11 cellular contexts compared by ENCODE assay signal in the genomic region with DNA sequence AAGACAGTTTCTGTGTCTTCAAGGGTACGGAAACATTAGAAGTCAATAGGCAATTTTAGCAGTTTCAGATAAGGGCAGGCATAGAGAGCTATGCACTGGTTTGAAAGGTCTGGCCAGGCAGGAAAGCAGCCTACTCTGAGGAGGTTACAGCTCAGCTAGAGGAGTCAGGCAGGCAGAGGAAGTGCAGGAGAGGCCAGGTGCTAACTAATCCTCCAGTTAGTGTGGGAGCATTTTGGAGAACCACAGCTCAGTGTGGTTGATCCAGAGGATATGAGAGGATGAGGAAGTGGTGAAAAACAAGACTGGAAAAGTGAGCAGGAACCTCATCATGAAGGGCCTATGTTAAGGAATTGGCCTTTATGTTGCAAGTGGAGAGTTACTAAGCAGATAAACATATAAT.
DNase-seq lines count a peak whose midpoint lies in the region; ATAC-seq and TF ChIP-seq lines count a peak whose summit lies in the region.
"Had no signal": no experiment of that assay in that cellular context is flagged by ENCODE, and none has a peak within 500 bp of the region (broad histone marks: within the 10 kb centered on the region; RNA-seq: fewer than 3 reads in every experiment).

No MANE protein-coding gene starts in this region.

- H3K9me3 ChIP-seq in IMR-90 (ENCODE audit: control insufficient read depth, insufficient read depth, low read length) (no peaks in the 10 kb centered on the region), T-helper 17 cell (ENCODE audit: control insufficient read depth, low read length, poor library complexity, severe bottlenecking) (no peaks in the 10 kb centered on the region), heart right ventricle (no peaks in the 10 kb centered on the region), SK-N-SH (no peaks in the 10 kb centered on the region), Caco-2 (no peaks in the 10 kb centered on the region)

- H4K8ac ChIP-seq in IMR-90 (ENCODE audit: low read depth in 2 of 2, low read length in 2 of 2) = no peak overlapping the region

- no TSS peak for BruUV-seq in IMR-90 (replicated peaks; lab: Mats Ljungman, UMichigan)
- no TSS peak for BruUV-seq in Caco-2 (replicated peaks; lab: Mats Ljungman, UMichigan)

- H3K4ac ChIP-seq in IMR-90 (ENCODE audit: low read depth, low read length) = no peak overlapping the region

- peak; percentile 68 for ATAC-seq in activated naive CD8-positive, alpha-beta T cell treated with anti-CD3 and anti-CD28 coated beads, Interleukin-2, amount 10 ng/mL, durations not matched to agents 7 days and 5 days (ENCODE audit: low read depth)
- ATAC-seq in IMR-90 (ENCODE audit: low read depth) = no peak
- no peak for ATAC-seq in T-helper 17 cell
- ATAC-seq in heart right ventricle = no peak

- no peak overlapping the region for H3K56ac ChIP-seq in IMR-90 (ENCODE audit: extremely low read depth, insufficient read depth, low read length)

- H3K4me1 ChIP-seq in IMR-90 (ENCODE audit: control insufficient read depth, insufficient read depth, low read length) (peaks cover 1% of the 10 kb centered on the region), heart right ventricle (peaks cover 0 to 43% (median 6%) of the 10 kb centered on the region in 9 donors), SK-N-SH (ENCODE audit: control insufficient read depth in 1 of 2, insufficient read depth in 2 of 2, low read depth in 1 of 2, low read length in 1 of 2) (peaks cover 15 to 16% of the 10 kb centered on the region in 2 experiments; a peak in 3 of 4 replicates), Caco-2 (no peaks in the 10 kb centered on the region)

- H3K18ac ChIP-seq in IMR-90 (ENCODE audit: low read depth, low read length) = 0 out of 2 replicates have a peak overlapping the region, but pooled peaks have one; percentile 17

- H3K79me1 ChIP-seq in IMR-90 (ENCODE audit: low read depth in 1 of 2, low read length in 2 of 2) = no peaks in the 10 kb centered on the region

- H3F3A ChIP-seq in SK-N-SH (replicated peaks; ENCODE audit: insufficient read depth) = no peaks in the 10 kb centered on the region

- H2BK15ac ChIP-seq in IMR-90 (ENCODE audit: low read depth, low read length) = no peak overlapping the region

- no peaks in the 10 kb centered on the region for H3K27me3 Mint-ChIP-seq in activated naive CD8-positive, alpha-beta T cell treated with anti-CD3 and anti-CD28 coated beads, Interleukin-2, amount 10 ng/mL, durations not matched to agents 7 days and 5 days
- H3K27me3 Mint-ChIP-seq in activated naive CD8-positive, alpha-beta T cell treated with anti-CD3 and anti-CD28 coated beads for 36 hours = no peaks in the 10 kb centered on the region
- H3K27me3 Mint-ChIP-seq in T-helper 17 cell (no peaks in the 10 kb centered on the region), Caco-2 (ENCODE audit: insufficient read depth, unreplicated experiment) (peaks cover 12% of the 10 kb centered on the region)

- H4K91ac ChIP-seq in IMR-90 (ENCODE audit: insufficient read depth, low read depth, low read length) = no peak overlapping the region; the same call in 1 of the 2 replicates

- H3K27me3 ChIP-seq in IMR-90 (ENCODE audit: control insufficient read depth, insufficient read depth, low read length) (no peaks in the 10 kb centered on the region), heart right ventricle (no peaks in the 10 kb centered on the region), SK-N-SH (ENCODE audit: insufficient read depth) (no peaks in the 10 kb centered on the region), Caco-2 (replicated peaks; ENCODE audit: control insufficient read depth, insufficient read depth, low read length) (no peaks in the 10 kb centered on the region)

- H3K27ac ChIP-seq in IMR-90 (ENCODE audit: insufficient read depth, low read length) = no peak overlapping the region
- peak overlapping the region; percentile 58 for H3K27ac ChIP-seq in substantia nigra (ENCODE audit: low read depth, low read length, poor library complexity, severe bottlenecking)
- peak overlapping the region in 1 of 10 donors; percentile 18 for H3K27ac ChIP-seq in heart right ventricle
- H3K27ac ChIP-seq in SK-N-SH (ENCODE audit: low read depth in 2 of 2, low read length in 1 of 2) = peak overlapping the region in 1 of 2 experiments; percentile 2; a peak in 1 of 4 replicates
- H3K27ac ChIP-seq: GM23248 had no signal

- intact Hi-C loops in IMR-90 (cut with micrococcal nuclease) = loop anchor here (10.0 kb wide), 1 partner anchor 473 kb away; no protein-coding TSS in a partner anchor
- intact Hi-C loops in heart right ventricle (cut with DNase I) = loop anchor here (5.0 to 10.0 kb wide), 8 partner anchors 196 to 1914 kb away; a partner anchor contains a TSS
- intact Hi-C loops in Caco-2 (cut with micrococcal nuclease; ENCODE audit: unreplicated experiment) = no loop called here

- no peaks in the 10 kb centered on the region for H4K20me1 ChIP-seq in IMR-90 (ENCODE audit: insufficient read depth, low read length)
- no peaks in the 10 kb centered on the region for H4K20me1 ChIP-seq in SK-N-SH (ENCODE audit: insufficient read depth)

- H3K14ac ChIP-seq in IMR-90 (replicated peaks; ENCODE audit: low read depth, low read length) = peak overlapping the region; percentile 49

- H3K9ac ChIP-seq in IMR-90 (ENCODE audit: low read depth, low read length) = no peak overlapping the region
- no peak overlapping the region for H3K9ac ChIP-seq in SK-N-SH
- H3K9ac ChIP-seq: GM23248 had no signal

- POLR2A ChIA-PET in activated naive CD8-positive, alpha-beta T cell treated with anti-CD3 and anti-CD28 coated beads, Interleukin-2, amount 10 ng/mL, durations not matched to agents 7 days and 5 days (lab: Charles Lee) = interaction anchor here (4.5 kb wide), 1 partner anchor 194 kb away, joined by 21 read pairs; no protein-coding TSS in a partner anchor
- POLR2A ChIA-PET in IMR-90 (lab: Charles Lee; ENCODE audit: unreplicated experiment) = no interaction called here
- POLR2A ChIA-PET in SK-N-SH (lab: Yijun Ruan, JAX) = no interaction called here
- POLR2A ChIA-PET in Caco-2 (lab: Charles Lee) = no interaction called here

- no peak overlapping the region for H2AFZ ChIP-seq in IMR-90 (replicated peaks; ENCODE audit: low read length, poor library complexity)
- H2AFZ ChIP-seq in SK-N-SH (ENCODE audit: low read depth) = no peak overlapping the region
- H2AFZ ChIP-seq: GM23248 had no signal

- CTCF ChIA-PET in IMR-90 (lab: Yijun Ruan, JAX) (interaction anchor here (1.0 to 3.3 kb wide), 4 partner anchors 9 to 252 kb away, joined by 3 to 28 read pairs (median 10); no protein-coding TSS in a partner anchor), SK-N-SH (lab: Yijun Ruan, JAX) (interaction anchor here (0.7 to 19.0 kb wide), 9 partner anchors 9 to 474 kb away, joined by 3 to 384 read pairs (median 4); no protein-coding TSS in a partner anchor), Caco-2 (lab: Charles Lee) (no interaction called here)

- no peak overlapping the region; the same call in 1 of the 2 replicates for H2AK5ac ChIP-seq in IMR-90 (ENCODE audit: low read depth, low read length)

- H2BK20ac ChIP-seq in IMR-90 (ENCODE audit: low read depth, low read length) = no peak overlapping the region

- H3K23ac ChIP-seq in IMR-90 (ENCODE audit: low read depth, low read length) = no peak overlapping the region

- no peaks in the 10 kb centered on the region for H3K9me2 ChIP-seq in SK-N-SH

- no peak overlapping the region for H2BK5ac ChIP-seq in IMR-90 (ENCODE audit: low read depth, low read length, poor library complexity, severe bottlenecking)

- 100% methylated on average over 1 of the region's 1 CpG; no CpG with 5 or more reads in 1 of the 2 experiments for WGBS in IMR-90 (ENCODE audit: extremely low coverage in 2 of 2, insufficient read length in 1 of 2), 2 experiments
- 69 to 80% methylated on average over 1 of the region's 1 CpG for WGBS in heart right ventricle, 2 donors
- WGBS in SK-N-SH (ENCODE audit: low lambda C conversion rate) = 90% methylated on average over 1 of the region's 1 CpG

- H3K4me3 ChIP-seq in IMR-90 (ENCODE audit: insufficient read depth, low read depth, low read length) (no peak overlapping the region), heart right ventricle (no peak overlapping the region), SK-N-SH (ENCODE audit: low read depth in 2 of 2, low read length in 1 of 2) (no peak overlapping the region), Caco-2 (ENCODE audit: low read depth, low read length) (no peak overlapping the region)
- H3K4me3 ChIP-seq: GM23248 had no signal

- peak overlapping the region; percentile 30 for H3K27ac Mint-ChIP-seq in activated naive CD8-positive, alpha-beta T cell treated with anti-CD3 and anti-CD28 coated beads, Interleukin-2, amount 10 ng/mL, durations not matched to agents 7 days and 5 days
- H3K27ac Mint-ChIP-seq in activated naive CD8-positive, alpha-beta T cell treated with anti-CD3 and anti-CD28 coated beads for 36 hours = no peak overlapping the region
- H3K27ac Mint-ChIP-seq in T-helper 17 cell = peak overlapping the region; percentile 93
- no peak overlapping the region for H3K27ac Mint-ChIP-seq in Caco-2 (ENCODE audit: unreplicated experiment)

- H2BK120ac ChIP-seq in IMR-90 (ENCODE audit: low read depth, low read length) = no peak overlapping the region

- peaks cover under 1% of the 10 kb centered on the region; the same call in 1 of the 2 replicates for H3K9me1 ChIP-seq in IMR-90 (ENCODE audit: insufficient read depth, low read length)

- H3K4me1 Mint-ChIP-seq in activated naive CD8-positive, alpha-beta T cell treated with anti-CD3 and anti-CD28 coated beads, Interleukin-2, amount 10 ng/mL, durations not matched to agents 7 days and 5 days = peaks cover 38% of the 10 kb centered on the region
- H3K4me1 Mint-ChIP-seq in activated naive CD8-positive, alpha-beta T cell treated with anti-CD3 and anti-CD28 coated beads for 36 hours = peaks cover 48% of the 10 kb centered on the region
- peaks cover 42% of the 10 kb centered on the region for H3K4me1 Mint-ChIP-seq in T-helper 17 cell
- no peaks in the 10 kb centered on the region for H3K4me1 Mint-ChIP-seq in Caco-2 (ENCODE audit: low read depth, unreplicated experiment)

- TF ChIP-seq POLR2A in IMR-90 (IDR thresholded peaks at IDR 0.05; ENCODE audit: low read depth, low read length) = no peak

- TF ChIP-seq RAD21 in IMR-90 (IDR thresholded peaks at IDR 0.05; ENCODE audit: low read length) (no peak), SK-N-SH (IDR thresholded peaks at IDR 0.05; ENCODE audit: low read length) (no peak)

- no peak overlapping the region for H3K4me3 Mint-ChIP-seq in activated naive CD8-positive, alpha-beta T cell treated with anti-CD3 and anti-CD28 coated beads, Interleukin-2, amount 10 ng/mL, durations not matched to agents 7 days and 5 days
- no peak overlapping the region for H3K4me3 Mint-ChIP-seq in activated naive CD8-positive, alpha-beta T cell treated with anti-CD3 and anti-CD28 coated beads for 36 hours
- H3K4me3 Mint-ChIP-seq in T-helper 17 cell = peak overlapping the region; percentile 52
- no peak overlapping the region for H3K4me3 Mint-ChIP-seq in Caco-2 (ENCODE audit: unreplicated experiment)

- no peaks in the 10 kb centered on the region for H3K36me3 Mint-ChIP-seq in activated naive CD8-positive, alpha-beta T cell treated with anti-CD3 and anti-CD28 coated beads, Interleukin-2, amount 10 ng/mL, durations not matched to agents 7 days and 5 days
- H3K36me3 Mint-ChIP-seq in activated naive CD8-positive, alpha-beta T cell treated with anti-CD3 and anti-CD28 coated beads for 36 hours = peaks cover 2% of the 10 kb centered on the region
- H3K36me3 Mint-ChIP-seq in T-helper 17 cell (ENCODE audit: low read depth) (peaks cover 3% of the 10 kb centered on the region), Caco-2 (ENCODE audit: insufficient read depth, unreplicated experiment) (no peaks in the 10 kb centered on the region)

- dilution Hi-C loops in IMR-90 (cut with HindIII; ENCODE audit: low sequenced_read_pairs, unreplicated experiment) = loop anchor here (10.0 kb wide), 1 partner anchor 193 kb away; no protein-coding TSS in a partner anchor

- H2AK9ac ChIP-seq in IMR-90 (replicated peaks; ENCODE audit: low read depth, low read length, poor library complexity) = no peak overlapping the region

- H3K4me2 ChIP-seq in IMR-90 (ENCODE audit: low read depth, low read length) (no peak overlapping the region), SK-N-SH (no peak overlapping the region)

- in situ Hi-C loops in IMR-90 (cut with MboI; ENCODE audit: low sequenced_read_pairs) = loop anchor here (25.0 kb wide), 1 partner anchor 486 kb away; no protein-coding TSS in a partner anchor

- TF ChIP-seq CTCF in IMR-90 (conservative IDR thresholded peaks at IDR 0.05; ENCODE audit: low read depth, low read length) = no peak
- TF ChIP-seq CTCF in heart right ventricle (IDR thresholded peaks at IDR 0.05) = no peak
- no peak for TF ChIP-seq CTCF in SK-N-SH (IDR thresholded peaks at IDR 0.05)
- TF ChIP-seq CTCF in Caco-2 (IDR thresholded peaks at IDR 0.05; ENCODE audit: insufficient read depth in 1 of 2, low read depth in 1 of 2, low read length in 1 of 2, severe bottlenecking in 1 of 2, unreplicated experiment in 1 of 2) = no peak

- TF ChIP-seq EP300 in SK-N-SH (IDR thresholded peaks at IDR 0.05; ENCODE audit: borderline replicate concordance in 1 of 2, low read depth in 1 of 2, low read length in 1 of 2) = no peak

- no peaks in the 10 kb centered on the region for H3K79me2 ChIP-seq in SK-N-SH (ENCODE audit: insufficient read depth)

- no peaks in the 10 kb centered on the region for H3K9me3 Mint-ChIP-seq in activated naive CD8-positive, alpha-beta T cell treated with anti-CD3 and anti-CD28 coated beads, Interleukin-2, amount 10 ng/mL, durations not matched to agents 7 days and 5 days
- H3K9me3 Mint-ChIP-seq in activated naive CD8-positive, alpha-beta T cell treated with anti-CD3 and anti-CD28 coated beads for 36 hours = no peaks in the 10 kb centered on the region
- no peaks in the 10 kb centered on the region for H3K9me3 Mint-ChIP-seq in Caco-2 (ENCODE audit: unreplicated experiment)

- no peak for DNase-seq in activated naive CD8-positive, alpha-beta T cell treated with anti-CD3 and anti-CD28 coated beads, Interleukin-2, amount 10 ng/mL, durations not matched to agents 7 days and 5 days
- DNase-seq in activated naive CD8-positive, alpha-beta T cell treated with anti-CD3 and anti-CD28 coated beads for 36 hours = no peak
- DNase-seq in IMR-90 (no peak), T-helper 17 cell (no peak), substantia nigra (lab: John Stamatoyannopoulos, UW) (no peak), heart right ventricle (no peak), SK-N-SH (no peak), Caco-2 (no peak)
- DNase-seq: GM23248; NCI-H345; stimulated activated CD4-positive, alpha-beta T cell treated with anti-CD3 and anti-CD28 coated beads, Interleukin-15, amount 100 ng/mL, for 24 hours had no signal

- H3K36me3 ChIP-seq in IMR-90 (ENCODE audit: control insufficient read depth, insufficient read depth, low read length) = no peaks in the 10 kb centered on the region
- no peaks in the 10 kb centered on the region for H3K36me3 ChIP-seq in heart right ventricle
- no peaks in the 10 kb centered on the region for H3K36me3 ChIP-seq in SK-N-SH (replicated peaks in 1 of 2; ENCODE audit: control insufficient read depth in 1 of 2, insufficient read depth in 2 of 2, low read length in 1 of 2)
- H3K36me3 ChIP-seq in Caco-2 (ENCODE audit: control insufficient read depth, insufficient read depth, low read length) = no peaks in the 10 kb centered on the region

- H4K5ac ChIP-seq in IMR-90 (ENCODE audit: low read depth, low read length) = no peak overlapping the region

Comparison
In these comparisons a context has a peak if more than half of its experiments do, and no peak if none do; other contexts are left out.
1. H3K27ac Mint-ChIP-seq: peak in activated naive CD8-positive, alpha-beta T cell treated with anti-CD3 and anti-CD28 coated beads, Interleukin-2, amount 10 ng/mL, durations not matched to agents 7 days and 5 days (single experiment) and T-helper 17 cell (single experiment); none in activated naive CD8-positive, alpha-beta T cell treated with anti-CD3 and anti-CD28 coated beads for 36 hours (single experiment) and Caco-2 (single experiment).